In genomic region chr7:50696810-50697582, GRCh38 we compare ENCODE assay signal across 9 cellular contexts.
DNase-seq lines count a peak whose midpoint lies in the region; ATAC-seq, FAIRE-seq and TF ChIP-seq lines count a peak whose summit lies in the region.
"Had no signal": no experiment of that assay in that cellular context is flagged by ENCODE, and none has a peak within 500 bp of the region (broad histone marks: within the 10 kb centered on the region; RNA-seq: fewer than 3 reads in every experiment).

No MANE protein-coding gene starts in this region.

- TF ChIP-seq POLR2A in A549 (IDR thresholded peaks at IDR 0.05; ENCODE audit: low read length) = no peak

- H3K4me2 ChIP-seq in A549 = no peak overlapping the region

- H3K9me3 ChIP-seq in A549 (no peaks in the 10 kb centered on the region), right atrium auricular region (no peaks in the 10 kb centered on the region)

- TF ChIP-seq CTCF in A549 (IDR thresholded peaks at IDR 0.05) (peak; percentile 49), right atrium auricular region (IDR thresholded peaks at IDR 0.05) (peak; percentile 19 to 57)

- no peaks in the 10 kb centered on the region for H3K27me3 ChIP-seq in right atrium auricular region

- H3K27ac ChIP-seq in A549 = no peak overlapping the region
- no peak overlapping the region for H3K27ac ChIP-seq in right atrium auricular region

- CTCF ChIA-PET in A549 (lab: Yijun Ruan, JAX) = interaction anchor here (0.6 to 2.6 kb wide), 5 partner anchors 52 to 464 kb away, joined by 3 to 10 read pairs (median 3); no protein-coding TSS in a partner anchor

- no peak for TF ChIP-seq EP300 in A549 (IDR thresholded peaks at IDR 0.05)

- H3K36me3 ChIP-seq in right atrium auricular region = peaks cover 17% of the 10 kb centered on the region

- ATAC-seq in A549 = peak; percentile 77; a peak in 4 of 6 replicates
- peak; percentile 57 for ATAC-seq in GM18867 (IDR thresholded peaks at IDR 0.05; ENCODE audit: unreplicated experiment)
- ATAC-seq in SK-N-SH treated with all-trans-retinoic acid at 6 μM for 48 hours = peak; percentile 62; the same call in 2 of the 3 replicates
- no peak for ATAC-seq in HG03457 (IDR thresholded peaks at IDR 0.05; ENCODE audit: unreplicated experiment)

- no peak for FAIRE-seq in A549 (lab: Jason Lieb, UNC)

- DNase-seq in A549 (ENCODE audit: low read depth in 1 of 2, low spot score in 1 of 2) (peak in 1 of 2 experiments; percentile 41), right atrium auricular region (ENCODE audit: low spot score) (no peak), nucleus accumbens (lab: John Stamatoyannopoulos, UW) (no peak), NCI-H1092 treated with DMSO at 0.1 percent for 48 hours (lab: John Stamatoyannopoulos, UW) (no peak), NCI-H187 treated with DMSO at 0.1 percent for 48 hours (lab: John Stamatoyannopoulos, UW) (no peak)
- DNase-seq: kidney glomerular epithelial cell had no signal

- TF ChIP-seq RAD21 in A549 (conservative IDR thresholded peaks at IDR 0.05 in 1 of 2, IDR thresholded peaks at IDR 0.05 in 1 of 2) = peak; percentile 47 to 61

- 84% methylated on average over 3 of the region's 3 CpGs for WGBS in A549 (ENCODE audit: missing lambda C conversion rate)

- H3K4me3 ChIP-seq in A549 = no peak overlapping the region
- H3K4me3 ChIP-seq in right atrium auricular region = no peak overlapping the region

- H3K4me1 ChIP-seq in A549 = 0 out of 3 replicates have a peak, but pooled peaks cover 4% of the 10 kb centered on the region
- peaks cover 0 to 14% of the 10 kb centered on the region in 2 donors for H3K4me1 ChIP-seq in right atrium auricular region

- POLR2A ChIA-PET in A549 (lab: Yijun Ruan, JAX) = no interaction called here

TF ChIP-seq in A549, 52 proteins besides CTCF, POLR2A, EP300 and RAD21:
- TF ChIP-seq RARB (CRISPR knock-in tag; IDR thresholded peaks at IDR 0.05) = no peak
- TF ChIP-seq ATOH8 (CRISPR knock-in tag; IDR thresholded peaks at IDR 0.05; ENCODE audit: low read depth) = no peak
- TF ChIP-seq SMC3 (IDR thresholded peaks at IDR 0.05) = peak; percentile 65
- no peak for TF ChIP-seq NR3C1 (IDR thresholded peaks at IDR 0.05)
- no peak for TF ChIP-seq FOXS1 (CRISPR knock-in tag; IDR thresholded peaks at IDR 0.05)
- no peak for TF ChIP-seq EHF (CRISPR knock-in tag; IDR thresholded peaks at IDR 0.05)
- TF ChIP-seq FOSB (CRISPR knock-in tag; IDR thresholded peaks at IDR 0.05) = no peak
- TF ChIP-seq NFE2L2 (conservative IDR thresholded peaks at IDR 0.05; ENCODE audit: low read length) = no peak

TF ChIP-seq in SK-N-SH treated with all-trans-retinoic acid at 6 μM for 48 hours, 23 proteins besides CTCF, POLR2A, EP300 and RAD21:
- TF ChIP-seq PATZ1 (CRISPR knock-in tag; IDR thresholded peaks at IDR 0.05; ENCODE audit: borderline replicate concordance) = no peak
